9 cellular contexts compared by ENCODE assay signal in genomic region chr7:48087349-48087748, GRCh38. TPM values are rescaled to one million over a fixed set of nuclear protein-coding genes. Genes with fewer than 3 reads are reported as not detected.
DNase-seq lines count a peak whose midpoint lies in the region; ATAC-seq, FAIRE-seq and TF ChIP-seq lines count a peak whose summit lies in the region.
"Had no signal": no experiment of that assay in that cellular context is flagged by ENCODE, and none has a peak within 500 bp of the region (broad histone marks: within the 10 kb centered on the region; RNA-seq: fewer than 3 reads in every experiment).

No MANE protein-coding gene starts in this region.

- no TSS peak for BruUV-seq in OCI-LY7 (replicated peaks; lab: Mats Ljungman, UMichigan)
- no TSS peak for BruUV-seq in endothelial cell of umbilical vein (replicated peaks; lab: Mats Ljungman, UMichigan)

- intact Hi-C loops in OCI-LY7 (cut with micrococcal nuclease; ENCODE audit: unreplicated experiment) (loop anchor here (1.0 kb wide), 1 partner anchor 96 kb away; no protein-coding TSS in a partner anchor), endothelial cell of umbilical vein (cut with micrococcal nuclease) (loop anchor here (5.0 to 10.0 kb wide), 3 partner anchors 165 to 633 kb away; no protein-coding TSS in a partner anchor), tibial artery (cut with DNase I; ENCODE audit: low total_unique reads) (no loop called here)

- DNase-seq in ELR (ENCODE audit: low read depth) (peak; percentile 90), OCI-LY7 (ENCODE audit: low spot score) (peak; percentile 36), endothelial cell of umbilical vein (ENCODE audit: low read depth, low spot score) (peak; percentile 47), tibial artery (no peak), midbrain (lab: John Stamatoyannopoulos, UW) (no peak), NCI-H510A (lab: John Stamatoyannopoulos, UW) (no peak), NCI-H2081 (lab: John Stamatoyannopoulos, UW) (no peak)

- no peaks in the 10 kb centered on the region for H3K9me3 ChIP-seq in OCI-LY7 (ENCODE audit: low read length)
- H3K9me3 ChIP-seq in endothelial cell of umbilical vein (replicated peaks; ENCODE audit: control insufficient read depth, insufficient read depth, low read length): no peaks in the 10 kb centered on the region
- H3K9me3 ChIP-seq in tibial artery: no peaks in the 10 kb centered on the region

- H3K4me3 ChIP-seq in OCI-LY7 (ENCODE audit: low read depth, low read length, poor library complexity, severe bottlenecking) (no peak overlapping the region), endothelial cell of umbilical vein (replicated peaks in 1 of 3; ENCODE audit: insufficient read depth in 1 of 3, low read depth in 1 of 3, low read length in 3 of 3) (no peak overlapping the region), tibial artery (no peak overlapping the region)

- ATAC-seq in GM21528 (IDR thresholded peaks at IDR 0.05; ENCODE audit: low FRiP score, unreplicated experiment): peak; percentile 24

- H3K9me2 ChIP-seq in OCI-LY7 (ENCODE audit: insufficient read depth, low read length): no peaks in the 10 kb centered on the region

- H3K36me3 ChIP-seq in OCI-LY7 (ENCODE audit: insufficient read depth, low read length) (no peaks in the 10 kb centered on the region), endothelial cell of umbilical vein (ENCODE audit: control insufficient read depth in 2 of 2, extremely low read depth in 1 of 2, insufficient read depth in 2 of 2, low read length in 2 of 2) (peaks cover 0 to 9% of the 10 kb centered on the region in 2 experiments), tibial artery (peaks cover 0 to 11% (median 7%) of the 10 kb centered on the region in 3 donors)

- H3K9me1 ChIP-seq in endothelial cell of umbilical vein (replicated peaks; ENCODE audit: control insufficient read depth, extremely low read depth, insufficient read depth, low read length): no peaks in the 10 kb centered on the region

- H3K27ac ChIP-seq in OCI-LY7 (ENCODE audit: low read depth, low read length, poor library complexity, severe bottlenecking) (peak overlapping the region; percentile 16), endothelial cell of umbilical vein (ENCODE audit: insufficient read depth, low read depth, low read length) (peak overlapping the region; percentile 99), tibial artery (peak overlapping the region; percentile 88 to 91)

- H3K79me2 ChIP-seq in OCI-LY7 (ENCODE audit: insufficient read depth, low read depth, low read length) (no peaks in the 10 kb centered on the region), endothelial cell of umbilical vein (ENCODE audit: control insufficient read depth, insufficient read depth, low read length) (peaks cover 31% of the 10 kb centered on the region)

- peak overlapping the region; percentile 42; the same call in 1 of the 2 replicates for H2AFZ ChIP-seq in OCI-LY7 (ENCODE audit: low read length)
- H2AFZ ChIP-seq in endothelial cell of umbilical vein (ENCODE audit: low read depth, low read length): peak overlapping the region; percentile 21

- dilution Hi-C loops in endothelial cell of umbilical vein (cut with MboI; ENCODE audit: extremely low pct_ligation_motif_present, low sequenced_read_pairs): no loop called here

- no peaks in the 10 kb centered on the region for H3K27me3 ChIP-seq in endothelial cell of umbilical vein (ENCODE audit: control insufficient read depth in 2 of 2, insufficient read depth in 2 of 2, low read length in 2 of 2)
- H3K27me3 ChIP-seq in tibial artery: no peaks in the 10 kb centered on the region

- POLR2A ChIA-PET in OCI-LY7 (lab: Charles Lee): interaction anchor here (0.7 kb wide), 1 partner anchor 1371 kb away, joined by 3 read pairs; no protein-coding TSS in a partner anchor
- POLR2A ChIA-PET in endothelial cell of umbilical vein (lab: Charles Lee): interaction anchor here (0.7 to 1.1 kb wide), 2 partner anchors 9 to 356 kb away, joined by 3 read pairs; no protein-coding TSS in a partner anchor

- CTCF ChIA-PET in OCI-LY7 (lab: Charles Lee; ENCODE audit: unreplicated experiment): no interaction called here
- CTCF ChIA-PET in endothelial cell of umbilical vein (lab: Charles Lee): interaction anchor here (0.9 to 3.6 kb wide), 5 partner anchors 9 to 142 kb away, joined by 3 to 18 read pairs (median 4); no protein-coding TSS in a partner anchor

- H3K4me1 ChIP-seq in OCI-LY7 (ENCODE audit: insufficient read depth, low read length, poor library complexity, severe bottlenecking): peaks cover 31% of the 10 kb centered on the region
- peaks cover 60% of the 10 kb centered on the region for H3K4me1 ChIP-seq in endothelial cell of umbilical vein (ENCODE audit: control insufficient read depth, extremely low read depth, insufficient read depth, low read length)
- peaks cover 0 to 64% (median 49%) of the 10 kb centered on the region in 4 donors for H3K4me1 ChIP-seq in tibial artery

- H3K9ac ChIP-seq in endothelial cell of umbilical vein (replicated peaks; ENCODE audit: extremely low read depth, insufficient read depth, low read length): peak overlapping the region; percentile 12
- H3K9ac ChIP-seq: parathyroid adenoma had no signal

- TF ChIP-seq CTCF in OCI-LY7 (conservative IDR thresholded peaks at IDR 0.05; ENCODE audit: low read length) (no peak), endothelial cell of umbilical vein (IDR thresholded peaks at IDR 0.05; ENCODE audit: extremely low read depth in 1 of 2, insufficient read depth in 1 of 2, low read depth in 1 of 2, low read length in 2 of 2) (no peak), tibial artery (IDR thresholded peaks at IDR 0.05) (no peak)

- H4K20me1 ChIP-seq in OCI-LY7 (ENCODE audit: insufficient read depth, low read length) (no peaks in the 10 kb centered on the region), endothelial cell of umbilical vein (replicated peaks; ENCODE audit: control insufficient read depth, extremely low read depth, insufficient read depth, low read length) (no peaks in the 10 kb centered on the region)

- H3K4me2 ChIP-seq in OCI-LY7 (ENCODE audit: low read length): peak overlapping the region; percentile 96; the same call in 1 of the 2 replicates
- H3K4me2 ChIP-seq in endothelial cell of umbilical vein (ENCODE audit: insufficient read depth, low read length): peak overlapping the region; percentile 21

- TF ChIP-seq POLR2A in endothelial cell of umbilical vein (IDR thresholded peaks at IDR 0.05; ENCODE audit: low read depth, low read length): no peak

- FAIRE-seq in endothelial cell of umbilical vein (lab: Jason Lieb, UNC): peak; percentile 92

TF ChIP-seq in endothelial cell of umbilical vein, 7 proteins besides CTCF, POLR2A, EP300 and RAD21:
- no peak for TF ChIP-seq GATA2 (IDR thresholded peaks at IDR 0.05; ENCODE audit: insufficient read depth, insufficient read length, low read depth, low read length)
- no peak for TF ChIP-seq MYC (IDR thresholded peaks at IDR 0.05; ENCODE audit: low read depth, low read length)

RNA-seq across cellular contexts. Expression of gene UPP1, which starts 1.7 kb away (rescaled TPM):
- 7.0 and 9.1 TPM in 2 replicates for total RNA-seq in OCI-LY7 (2014; rRNA removed; shearing (Covaris generic))
- total RNA-seq in OCI-LY7 (2022) (1.8 and 2.1 TPM in 2 replicates), endothelial cell of umbilical vein (53.6 and 60.7 TPM in 2 replicates)
- 66.0 and 71.0 TPM in 2 replicates for polyA plus RNA-seq in endothelial cell of umbilical vein
- 46.7 and 47.7 TPM in 2 replicates for polyA plus RNA-seq in endothelial cell of umbilical vein (2011; cell fraction: cytosol; rRNA removed)
- polyA plus RNA-seq in endothelial cell of umbilical vein (2011; cell fraction: nucleus; rRNA removed): 86.8 and 114 TPM in 2 replicates
- polyA plus RNA-seq in endothelial cell of umbilical vein (2012): 36.9 and 66.7 TPM in 2 replicates
- 26.0 and 26.7 TPM in 2 replicates for polyA minus RNA-seq in endothelial cell of umbilical vein
- polyA minus RNA-seq in endothelial cell of umbilical vein (2011; cell fraction: cytosol; rRNA and poly(A)+ RNA removed): 12.7 TPM
- polyA minus RNA-seq in endothelial cell of umbilical vein (2011; cell fraction: nucleus; rRNA and poly(A)+ RNA removed): 46.5 and 49.2 TPM in 2 replicates

RNA-seq across cellular contexts. Expression of gene C7orf57, which starts 52.0 kb away (rescaled TPM):
- total RNA-seq in OCI-LY7 (2014; rRNA removed; shearing (Covaris generic)): 0.25 and 0.59 TPM in 2 replicates
- total RNA-seq in OCI-LY7 (2022) (0.18 and 0.29 TPM in 2 replicates), endothelial cell of umbilical vein (not detected in 2 replicates)
- polyA plus RNA-seq in endothelial cell of umbilical vein: not detected in 2 replicates
- polyA plus RNA-seq in endothelial cell of umbilical vein (2011; cell fraction: cytosol; rRNA removed): 0.04 and 0.14 TPM in 2 replicates
- polyA plus RNA-seq in endothelial cell of umbilical vein (2011; cell fraction: nucleus; rRNA removed): not detected in 2 replicates
- polyA plus RNA-seq in endothelial cell of umbilical vein (2012): not detected in 2 replicates
- not detected in 2 replicates for polyA minus RNA-seq in endothelial cell of umbilical vein
- not detected for polyA minus RNA-seq in endothelial cell of umbilical vein (2011; cell fraction: cytosol; rRNA and poly(A)+ RNA removed)
- polyA minus RNA-seq in endothelial cell of umbilical vein (2011; cell fraction: nucleus; rRNA and poly(A)+ RNA removed): not detected in 2 replicates

RNA-seq across cellular contexts. Expression of gene SUN3, which starts 58.4 kb away (rescaled TPM):
- not detected in 2 replicates for total RNA-seq in OCI-LY7 (2014; rRNA removed; shearing (Covaris generic))
- total RNA-seq in OCI-LY7 (2022): 2.7 and 2.9 TPM in 2 replicates
- total RNA-seq in endothelial cell of umbilical vein: not detected in 2 replicates
- not detected in 2 replicates for polyA plus RNA-seq in endothelial cell of umbilical vein
- polyA plus RNA-seq in endothelial cell of umbilical vein (2011; cell fraction: cytosol; rRNA removed): not detected in 2 replicates
- polyA plus RNA-seq in endothelial cell of umbilical vein (2011; cell fraction: nucleus; rRNA removed): not detected in 2 replicates
- polyA plus RNA-seq in endothelial cell of umbilical vein (2012): not detected in 2 replicates
- not detected in 2 replicates for polyA minus RNA-seq in endothelial cell of umbilical vein
- polyA minus RNA-seq in endothelial cell of umbilical vein (2011; cell fraction: cytosol; rRNA and poly(A)+ RNA removed): not detected
- not detected in 2 replicates for polyA minus RNA-seq in endothelial cell of umbilical vein (2011; cell fraction: nucleus; rRNA and poly(A)+ RNA removed)

Comparison
In these comparisons a context has a peak if more than half of its experiments do, and no peak if none do; other contexts are left out.
1. DNase-seq: peak in ELR (single experiment), OCI-LY7 (single experiment) and endothelial cell of umbilical vein (single experiment); none in tibial artery (0 of 2), midbrain (single experiment), NCI-H510A (single experiment) and NCI-H2081 (0 of 2).
2. H3K27ac ChIP-seq: peak in every context shown above with its lines; median percentile 99 in endothelial cell of umbilical vein; 90 in tibial artery; 16 in OCI-LY7.